Comparison of ENCODE assay signal across 13 cellular contexts in the genomic region with DNA sequence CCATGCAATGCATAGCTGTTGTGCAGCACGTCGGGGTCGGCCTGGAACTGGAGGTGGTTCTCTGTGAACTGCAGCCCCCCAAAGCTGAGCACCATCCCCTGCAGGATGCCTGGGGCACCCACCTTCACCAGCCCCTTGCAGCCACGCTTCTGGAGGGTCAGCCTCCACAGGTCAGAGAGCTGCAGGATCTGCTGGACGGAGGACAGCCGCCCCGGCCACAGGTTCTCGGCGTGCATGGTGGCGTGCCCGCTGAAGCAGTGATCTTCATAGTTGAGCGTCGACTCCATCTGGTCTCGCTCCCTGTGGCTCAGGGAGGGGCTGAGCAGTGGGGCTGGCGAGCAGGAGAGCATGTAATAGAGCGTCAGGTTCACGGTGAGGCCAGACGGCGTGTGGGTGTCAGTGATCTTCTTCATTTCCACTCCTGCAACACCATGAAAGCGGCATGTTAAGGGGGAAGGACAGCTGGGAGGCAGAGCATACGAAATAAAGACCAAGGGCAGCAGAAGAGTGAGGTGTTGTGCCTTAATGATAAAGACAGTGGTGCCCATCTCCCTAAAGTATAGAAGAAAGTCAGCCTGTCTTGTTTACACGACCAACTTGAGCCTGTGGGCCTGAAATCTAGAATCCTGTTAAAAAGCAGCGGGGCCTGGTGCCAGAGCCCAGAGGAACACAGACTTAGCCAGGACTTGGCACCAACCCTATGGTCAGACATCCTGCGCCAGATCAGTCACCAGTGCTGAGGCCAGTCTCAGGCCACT. TPM values are rescaled to one million over a fixed set of nuclear protein-coding genes. Genes with fewer than 3 reads are reported as not detected.
DNase-seq lines count a peak whose midpoint lies in the region; ATAC-seq, FAIRE-seq and TF ChIP-seq lines count a peak whose summit lies in the region.
"Had no signal": no experiment of that assay in that cellular context is flagged by ENCODE, and none has a peak within 500 bp of the region (broad histone marks: within the 10 kb centered on the region; RNA-seq: fewer than 3 reads in every experiment).

No MANE protein-coding gene starts in this region.

- CTCF ChIA-PET in activated naive CD4-positive, alpha-beta T cell treated with anti-CD3 and anti-CD28 coated beads for 36 hours (lab: Charles Lee): no interaction called here
- CTCF ChIA-PET in T-cell (lab: Charles Lee): no interaction called here

- DNase-seq in activated naive CD4-positive, alpha-beta T cell treated with anti-CD3 and anti-CD28 coated beads for 36 hours: no peak
- no peak for DNase-seq in activated naive CD4-positive, alpha-beta T cell treated with anti-CD3 and anti-CD28 coated beads, Interleukin-2, amount 50 U/mL, for 72 hours (ENCODE audit: low spot score in 2 of 2)
- DNase-seq in T-cell (no peak), fibroblast of the aortic adventitia (ENCODE audit: low read depth) (no peak), GM12892 (ENCODE audit: insufficient read length) (no peak), NCI-H2081 treated with DMSO at 0.1 percent for 48 hours (lab: John Stamatoyannopoulos, UW) (no peak)
- DNase-seq in stimulated activated effector memory CD8-positive, alpha-beta T cell treated with anti-CD3 and anti-CD28 coated beads, Interleukin-12 subunit alpha, Interleukin-12 subunit beta, amount 100 ng/mL, for 72 hours (ENCODE audit: low spot score in 2 of 2): no peak
- DNase-seq: AML-193, mesenchymal stem cell, NCI-H1048, NCI-H82 had no signal

- peaks cover 20% of the 10 kb centered on the region for H3K36me3 Mint-ChIP-seq in activated naive CD4-positive, alpha-beta T cell treated with anti-CD3 and anti-CD28 coated beads for 36 hours (ENCODE audit: low read depth)
- peaks cover 5 to 9% of the 10 kb centered on the region in 2 donors for H3K36me3 Mint-ChIP-seq in activated naive CD4-positive, alpha-beta T cell treated with anti-CD3 and anti-CD28 coated beads, Interleukin-2, amount 50 U/mL, for 72 hours
- H3K36me3 Mint-ChIP-seq in T-cell: peaks cover 32% of the 10 kb centered on the region
- peaks cover 73% of the 10 kb centered on the region for H3K36me3 Mint-ChIP-seq in stimulated activated effector memory CD8-positive, alpha-beta T cell treated with anti-CD3 and anti-CD28 coated beads, Interleukin-12 subunit alpha, Interleukin-12 subunit beta, amount 100 ng/mL, for 72 hours

- H3K27me3 Mint-ChIP-seq in activated naive CD4-positive, alpha-beta T cell treated with anti-CD3 and anti-CD28 coated beads for 36 hours (ENCODE audit: low read depth): no peaks in the 10 kb centered on the region
- no peaks in the 10 kb centered on the region for H3K27me3 Mint-ChIP-seq in T-cell
- H3K27me3 Mint-ChIP-seq: dendritic cell treated with granulocyte-macrophage colony-stimulating factor and Interleukin-4, amounts not matched to agents 40 ng/mL and 50 ng/mL, for 4 days had no signal

- peak overlapping the region; percentile 10 for H3K4me3 ChIP-seq in fibroblast of the aortic adventitia (ENCODE audit: low read depth, low read length)

- POLR2A ChIA-PET in T-cell (lab: Charles Lee): no interaction called here

- no peak overlapping the region for H3K27ac Mint-ChIP-seq in activated naive CD4-positive, alpha-beta T cell treated with anti-CD3 and anti-CD28 coated beads for 36 hours
- H3K27ac Mint-ChIP-seq in activated naive CD4-positive, alpha-beta T cell treated with anti-CD3 and anti-CD28 coated beads, Interleukin-2, amount 50 U/mL, for 72 hours: no peak overlapping the region
- H3K27ac Mint-ChIP-seq in T-cell: peak overlapping the region; percentile 19 to 79
- H3K27ac Mint-ChIP-seq in stimulated activated effector memory CD8-positive, alpha-beta T cell treated with anti-CD3 and anti-CD28 coated beads, Interleukin-12 subunit alpha, Interleukin-12 subunit beta, amount 100 ng/mL, for 72 hours: peak overlapping the region; percentile 89

- no peak for FAIRE-seq in GM12892 (lab: Jason Lieb, UNC)

- no peak for ATAC-seq in activated naive CD4-positive, alpha-beta T cell treated with anti-CD3 and anti-CD28 coated beads, Interleukin-2, amount 50 U/mL, for 72 hours
- ATAC-seq in T-cell (replicated peaks in 1 of 4) (no peak), GM21619 (IDR thresholded peaks at IDR 0.05; ENCODE audit: unreplicated experiment) (no peak)
- ATAC-seq in stimulated activated effector memory CD8-positive, alpha-beta T cell treated with anti-CD3 and anti-CD28 coated beads, Interleukin-12 subunit alpha, Interleukin-12 subunit beta, amount 100 ng/mL, for 72 hours: no peak

- TF ChIP-seq POLR2A in GM12892 (IDR thresholded peaks at IDR 0.05; ENCODE audit: low read depth, low read length): no peak

- H3K9me3 Mint-ChIP-seq in activated naive CD4-positive, alpha-beta T cell treated with anti-CD3 and anti-CD28 coated beads for 36 hours: no peaks in the 10 kb centered on the region
- H3K9me3 Mint-ChIP-seq in activated naive CD4-positive, alpha-beta T cell treated with anti-CD3 and anti-CD28 coated beads, Interleukin-2, amount 50 U/mL, for 72 hours: no peaks in the 10 kb centered on the region
- no peaks in the 10 kb centered on the region for H3K9me3 Mint-ChIP-seq in T-cell
- H3K9me3 Mint-ChIP-seq in stimulated activated effector memory CD8-positive, alpha-beta T cell treated with anti-CD3 and anti-CD28 coated beads, Interleukin-12 subunit alpha, Interleukin-12 subunit beta, amount 100 ng/mL, for 72 hours: no peaks in the 10 kb centered on the region
- H3K9me3 Mint-ChIP-seq: dendritic cell treated with granulocyte-macrophage colony-stimulating factor and Interleukin-4, amounts not matched to agents 40 ng/mL and 50 ng/mL, for 4 days had no signal

- intact Hi-C loops in activated naive CD4-positive, alpha-beta T cell treated with anti-CD3 and anti-CD28 coated beads for 36 hours (cut with micrococcal nuclease): no loop called here

- peak overlapping the region; percentile 47 for H3K4me3 Mint-ChIP-seq in activated naive CD4-positive, alpha-beta T cell treated with anti-CD3 and anti-CD28 coated beads for 36 hours
- peak overlapping the region; percentile 85 to 88 (median 86) for H3K4me3 Mint-ChIP-seq in T-cell
- peak overlapping the region; percentile 80 for H3K4me3 Mint-ChIP-seq in stimulated activated effector memory CD8-positive, alpha-beta T cell treated with anti-CD3 and anti-CD28 coated beads, Interleukin-12 subunit alpha, Interleukin-12 subunit beta, amount 100 ng/mL, for 72 hours

- H3K4me1 Mint-ChIP-seq in activated naive CD4-positive, alpha-beta T cell treated with anti-CD3 and anti-CD28 coated beads for 36 hours (ENCODE audit: low read depth): peaks cover 36% of the 10 kb centered on the region
- peaks cover 47 to 51% (median 49%) of the 10 kb centered on the region in 3 donors for H3K4me1 Mint-ChIP-seq in T-cell
- H3K4me1 Mint-ChIP-seq in stimulated activated effector memory CD8-positive, alpha-beta T cell treated with anti-CD3 and anti-CD28 coated beads, Interleukin-12 subunit alpha, Interleukin-12 subunit beta, amount 100 ng/mL, for 72 hours: peaks cover 56% of the 10 kb centered on the region

- TF ChIP-seq CTCF in fibroblast of the aortic adventitia (IDR thresholded peaks at IDR 0.05; ENCODE audit: insufficient read depth, low read length): no peak

RNA-seq across cellular contexts. Expression of a gene that starts 3.0 kb away (rescaled TPM):
- total RNA-seq in activated naive CD4-positive, alpha-beta T cell treated with anti-CD3 and anti-CD28 coated beads for 36 hours: 10 to 100 TPM; 16.0 to 17.7 TPM
- total RNA-seq in activated naive CD4-positive, alpha-beta T cell treated with anti-CD3 and anti-CD28 coated beads, Interleukin-2, amount 50 U/mL, for 72 hours: 10 to 100 TPM; 16.3 to 24.9 TPM
- total RNA-seq in T-cell (10 to 100 TPM; 15.9 to 40.0 (median 35.4) TPM), fibroblast of the aortic adventitia (ENCODE audit: low replicate concordance) (37.8 and 86.9 TPM in 2 replicates)
- 16.6 TPM for polyA plus RNA-seq in GM12892 (2012; ENCODE audit: missing spikeins)

RNA-seq across cellular contexts. Expression of a gene that starts 11.3 kb away (rescaled TPM):
- total RNA-seq in activated naive CD4-positive, alpha-beta T cell treated with anti-CD3 and anti-CD28 coated beads for 36 hours: 1 to 10 TPM; 6.7 to 9.0 TPM
- total RNA-seq in activated naive CD4-positive, alpha-beta T cell treated with anti-CD3 and anti-CD28 coated beads, Interleukin-2, amount 50 U/mL, for 72 hours: 10 to 100 TPM; 17.9 to 32.8 TPM
- total RNA-seq in T-cell (1 to 10 TPM; 2.6 to 6.9 (median 4.6) TPM), fibroblast of the aortic adventitia (ENCODE audit: low replicate concordance) (116 and 123 TPM in 2 replicates)
- 30.5 TPM for polyA plus RNA-seq in GM12892 (2012; ENCODE audit: missing spikeins)

RNA-seq across cellular contexts. Expression of a gene that starts 57.0 kb away (rescaled TPM):
- 10 to 100 TPM; 47.4 to 52.3 TPM for total RNA-seq in activated naive CD4-positive, alpha-beta T cell treated with anti-CD3 and anti-CD28 coated beads for 36 hours
- 10 to 100 TPM; 54.9 to 62.3 TPM for total RNA-seq in activated naive CD4-positive, alpha-beta T cell treated with anti-CD3 and anti-CD28 coated beads, Interleukin-2, amount 50 U/mL, for 72 hours
- total RNA-seq in T-cell (10 to 100 TPM; 38.0 to 47.0 (median 40.7) TPM), fibroblast of the aortic adventitia (ENCODE audit: low replicate concordance) (41.9 and 59.7 TPM in 2 replicates)
- 23.2 TPM for polyA plus RNA-seq in GM12892 (2012; ENCODE audit: missing spikeins)

Comparison
In these comparisons a context has a peak if more than half of its experiments do, and no peak if none do; other contexts are left out.
1. H3K27ac Mint-ChIP-seq: peak in T-cell (2 of 2) and stimulated activated effector memory CD8-positive, alpha-beta T cell treated with anti-CD3 and anti-CD28 coated beads, Interleukin-12 subunit alpha, Interleukin-12 subunit beta, amount 100 ng/mL, for 72 hours (single experiment); none in activated naive CD4-positive, alpha-beta T cell treated with anti-CD3 and anti-CD28 coated beads for 36 hours (single experiment) and activated naive CD4-positive, alpha-beta T cell treated with anti-CD3 and anti-CD28 coated beads, Interleukin-2, amount 50 U/mL, for 72 hours (0 of 2).
2. Peak in every context shown above with its lines, with median percentiles within 50 percentile points of each other: H3K4me3 Mint-ChIP-seq.